Comparison of ENCODE assay signal across 16 cellular contexts in the genomic region with DNA sequence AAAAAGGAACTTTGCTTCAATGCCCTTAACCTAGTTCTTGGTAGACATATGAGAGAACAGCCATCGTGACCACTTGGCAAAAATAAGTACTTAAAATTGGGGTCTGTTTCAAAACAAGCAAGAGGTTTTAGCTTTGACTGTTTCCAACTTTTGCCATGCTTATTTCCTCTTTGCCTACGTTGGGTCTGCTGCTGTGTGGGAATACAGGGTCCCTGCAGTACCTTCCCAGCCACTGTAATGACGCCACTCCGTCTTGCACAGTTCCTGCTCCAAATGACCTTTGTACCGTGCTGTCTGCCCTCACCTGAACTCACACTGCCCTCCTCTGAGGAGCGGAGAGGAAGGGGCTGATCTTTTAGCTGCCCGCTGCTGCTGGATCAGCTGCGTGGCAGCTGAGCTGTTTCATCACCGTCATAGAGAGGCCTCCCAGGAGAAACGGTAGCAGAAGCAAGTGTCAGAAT.
A peak's percentile ranks its signal among the peaks of the same experiment; 100 is the strongest.
DNase-seq lines count a peak whose midpoint lies in the region; ATAC-seq, FAIRE-seq and TF ChIP-seq lines count a peak whose summit lies in the region.
"Had no signal": no experiment of that assay in that cellular context is flagged by ENCODE, and none has a peak within 500 bp of the region (broad histone marks: within the 10 kb centered on the region; RNA-seq: fewer than 3 reads in every experiment).

No MANE protein-coding gene starts in this region.

- no TSS peak for BruUV-seq in A673 (replicated peaks; lab: Mats Ljungman, UMichigan)

- no peaks in the 10 kb centered on the region for H3K27me3 ChIP-seq in small intestine (ENCODE audit: control insufficient read depth in 2 of 2, insufficient read depth in 2 of 2, low read length in 2 of 2)
- no peaks in the 10 kb centered on the region for H3K27me3 ChIP-seq in A673 (replicated peaks; ENCODE audit: insufficient read depth, low read depth, low read length, poor library complexity)
- H3K27me3 ChIP-seq: heart right ventricle, sigmoid colon had no signal

- CTCF ChIA-PET in A673 (lab: Charles Lee), result no interaction called here

- ATAC-seq in natural killer cell, result no peak

- H3K27ac Mint-ChIP-seq in natural killer cell, result no peak overlapping the region
- H3K27ac Mint-ChIP-seq: activated naive CD8-positive, alpha-beta T cell treated with anti-CD3 and anti-CD28 coated beads, Interleukin-2, amount 10 ng/mL, durations not matched to agents 7 days and 5 days had no signal

- H3K4me1 Mint-ChIP-seq in natural killer cell, result no peaks in the 10 kb centered on the region
- H3K4me1 Mint-ChIP-seq: activated naive CD8-positive, alpha-beta T cell treated with anti-CD3 and anti-CD28 coated beads, Interleukin-2, amount 10 ng/mL, durations not matched to agents 7 days and 5 days had no signal

- H3K36me3 Mint-ChIP-seq in natural killer cell, result no peaks in the 10 kb centered on the region
- H3K36me3 Mint-ChIP-seq: activated naive CD8-positive, alpha-beta T cell treated with anti-CD3 and anti-CD28 coated beads, Interleukin-2, amount 10 ng/mL, durations not matched to agents 7 days and 5 days had no signal

- H3K9me3 ChIP-seq in small intestine (ENCODE audit: control insufficient read depth, low read depth), result no peaks in the 10 kb centered on the region
- H3K9me3 ChIP-seq in A673 (ENCODE audit: low read depth, low read length, poor library complexity, severe bottlenecking), result no peaks in the 10 kb centered on the region
- H3K9me3 ChIP-seq: heart right ventricle, sigmoid colon, thoracic aorta had no signal

- H3K4me3 Mint-ChIP-seq in natural killer cell, result no peak overlapping the region
- H3K4me3 Mint-ChIP-seq: activated naive CD8-positive, alpha-beta T cell treated with anti-CD3 and anti-CD28 coated beads, Interleukin-2, amount 10 ng/mL, durations not matched to agents 7 days and 5 days had no signal

- intact Hi-C loops in A673 (cut with micrococcal nuclease; ENCODE audit: unreplicated experiment), result no loop called here
- intact Hi-C loops in natural killer cell (cut with micrococcal nuclease), result no loop called here

- DNase-seq in NCI-H526 treated with DMSO at 0.1 percent for 48 hours (lab: John Stamatoyannopoulos, UW) (peak; percentile 7), dermis blood vessel endothelial cell (peak; percentile 15), left kidney (ENCODE audit: low read depth, low spot score) (peak; percentile 77), small intestine (peak; percentile 86), A673 (ENCODE audit: low spot score) (no peak), NCI-H524 (lab: John Stamatoyannopoulos, UW) (no peak), UCSD-AML1 (lab: John Stamatoyannopoulos, UW; ENCODE audit: unreplicated experiment) (no peak), natural killer cell (no peak)
- DNase-seq: activated naive CD8-positive, alpha-beta T cell treated with anti-CD3 and anti-CD28 coated beads, Interleukin-2, amount 10 ng/mL, durations not matched to agents 7 days and 5 days; effector CD8-positive, alpha-beta T cell; heart right ventricle; midbrain; MM.1S; RPMI8226; sigmoid colon had no signal

- H3K27ac ChIP-seq in small intestine (ENCODE audit: low read depth in 1 of 2, low read length in 1 of 2) (no peak overlapping the region), A673 (ENCODE audit: low read depth, low read length, poor library complexity, severe bottlenecking) (no peak overlapping the region)
- H3K27ac ChIP-seq: heart right ventricle, sigmoid colon, thoracic aorta had no signal

- no peaks in the 10 kb centered on the region for H3K9me3 Mint-ChIP-seq in natural killer cell
- H3K9me3 Mint-ChIP-seq: activated naive CD8-positive, alpha-beta T cell treated with anti-CD3 and anti-CD28 coated beads, Interleukin-2, amount 10 ng/mL, durations not matched to agents 7 days and 5 days had no signal

- H3K4me3 ChIP-seq in small intestine (ENCODE audit: low read depth in 1 of 2, low read length in 2 of 2) (no peak overlapping the region), A673 (ENCODE audit: low read depth, low read length, poor library complexity, severe bottlenecking) (no peak overlapping the region)
- H3K4me3 ChIP-seq: heart right ventricle, sigmoid colon, thoracic aorta had no signal

- H3K36me3 ChIP-seq in small intestine (ENCODE audit: control insufficient read depth in 2 of 2, insufficient read depth in 2 of 2, low read length in 2 of 2) (peaks cover 0 to 2% of the 10 kb centered on the region in 2 donors), A673 (ENCODE audit: insufficient read depth, low read length, poor library complexity, severe bottlenecking) (no peaks in the 10 kb centered on the region)
- H3K36me3 ChIP-seq: thoracic aorta had no signal

- TF ChIP-seq CTCF in A673 (conservative IDR thresholded peaks at IDR 0.05; ENCODE audit: low read depth, low read length), result no peak
- no peak for TF ChIP-seq CTCF in natural killer cell (IDR thresholded peaks at IDR 0.05)

- FAIRE-seq in small intestine (lab: Jason Lieb, UNC), result no peak

- POLR2A ChIA-PET in A673 (lab: Charles Lee; ENCODE audit: low non-redundant PET), result no interaction called here

- 11 to 49% (median 33%) methylated on average over 10 of the region's 10 CpGs for WGBS in small intestine, 3 donors

- H3K4me1 ChIP-seq in small intestine (ENCODE audit: control insufficient read depth in 2 of 2, insufficient read depth in 1 of 2, low read depth in 1 of 2, low read length in 1 of 2), result no peaks in the 10 kb centered on the region
- peaks cover 7% of the 10 kb centered on the region for H3K4me1 ChIP-seq in A673 (ENCODE audit: insufficient read depth, low read length, poor library complexity, severe bottlenecking)
- H3K4me1 ChIP-seq: heart right ventricle, sigmoid colon had no signal

- no peaks in the 10 kb centered on the region for H3K27me3 Mint-ChIP-seq in natural killer cell (ENCODE audit: low read depth in 2 of 2)
- H3K27me3 Mint-ChIP-seq: activated naive CD8-positive, alpha-beta T cell treated with anti-CD3 and anti-CD28 coated beads, Interleukin-2, amount 10 ng/mL, durations not matched to agents 7 days and 5 days had no signal

Comparison
In these comparisons a context has a peak if more than half of its experiments do, and no peak if none do; other contexts are left out.
1. DNase-seq: peak in NCI-H526 treated with DMSO at 0.1 percent for 48 hours (single experiment), dermis blood vessel endothelial cell (single experiment), left kidney (single experiment) and small intestine (single experiment); none in A673 (single experiment), NCI-H524 (0 of 2), UCSD-AML1 (single experiment) and natural killer cell (single experiment).